In the genomic region with DNA sequence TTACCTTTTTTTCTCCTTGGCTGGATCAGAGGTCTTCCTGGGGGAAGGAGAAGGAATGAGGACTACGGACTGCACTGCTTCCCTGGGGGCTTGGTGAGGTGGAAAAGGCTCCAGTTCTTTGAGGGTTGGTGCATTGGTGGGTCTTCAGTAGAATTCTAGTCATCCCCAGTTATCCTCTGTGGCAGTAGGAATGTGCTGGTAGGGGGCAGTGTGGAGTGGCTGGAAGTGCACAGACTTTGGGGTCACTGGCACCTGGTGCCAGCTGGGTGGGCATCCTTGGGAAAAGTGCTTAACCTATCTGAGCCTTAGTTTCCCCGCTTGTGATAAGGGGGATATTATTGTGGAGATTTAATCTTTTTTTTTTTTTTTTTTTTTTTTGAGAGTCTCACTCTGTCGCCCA, we compare ENCODE assay signal across 30 cellular contexts. TPM values are rescaled to one million over a fixed set of nuclear protein-coding genes. Genes with fewer than 3 reads are reported as not detected.
DNase-seq lines count a peak whose midpoint lies in the region; ATAC-seq, FAIRE-seq and TF ChIP-seq lines count a peak whose summit lies in the region.
"Had no signal": no experiment of that assay in that cellular context is flagged by ENCODE, and none has a peak within 500 bp of the region (broad histone marks: within the 10 kb centered on the region; RNA-seq: fewer than 3 reads in every experiment).

No MANE protein-coding gene starts in this region.

- WGBS in K562 (ENCODE audit: insufficient coverage, low coverage, missing lambda C conversion rate): 87% methylated on average over 2 of the region's 3 CpGs

- no peak overlapping the region for H2AFZ ChIP-seq in K562 (ENCODE audit: low read depth, low read length)

- BruUV-seq in Caco-2 (replicated peaks; lab: Mats Ljungman, UMichigan) (no TSS peak), K562 (replicated peaks; lab: Mats Ljungman, UMichigan) (no TSS peak)

- H3K9me3 ChIP-seq in Caco-2 (no peaks in the 10 kb centered on the region), K562 (replicated peaks; ENCODE audit: control insufficient read depth, insufficient read depth, low read depth, low read length) (no peaks in the 10 kb centered on the region), ascending aorta (no peaks in the 10 kb centered on the region)
- H3K9me3 ChIP-seq: gastroesophageal sphincter, left lung, thoracic aorta had no signal

- no peak for ATAC-seq in K562
- ATAC-seq: esophagus mucosa; gastroesophageal sphincter; left lung; naive thymus-derived CD8-positive, alpha-beta T cell; Right ventricle myocardium inferior; stimulated activated naive CD8-positive, alpha-beta T cell treated with anti-CD3 and anti-CD28 coated beads, Interleukin-15, Interleukin-2, amounts not matched to agents 100 U/mL and 50 U/mL, for 24 hours had no signal

- no peaks in the 10 kb centered on the region for H3K36me3 ChIP-seq in Caco-2 (ENCODE audit: control insufficient read depth, insufficient read depth, low read length)
- no peaks in the 10 kb centered on the region for H3K36me3 ChIP-seq in K562 (ENCODE audit: control insufficient read depth, insufficient read depth, low read length)
- H3K36me3 ChIP-seq in ascending aorta: peaks cover 0 to 3% of the 10 kb centered on the region in 2 donors
- H3K36me3 ChIP-seq: thoracic aorta had no signal

- H3K4me2 ChIP-seq in K562 (ENCODE audit: insufficient read depth, low read length): no peak overlapping the region

- FAIRE-seq in K562 (lab: Jason Lieb, UNC): no peak

- 0 out of 2 replicates have a peak, but pooled peaks cover 2% of the 10 kb centered on the region for H4K20me1 ChIP-seq in K562 (replicated peaks; ENCODE audit: control insufficient read depth, insufficient read depth, low read length)

- no peaks in the 10 kb centered on the region for H3K9me3 Mint-ChIP-seq in Caco-2 (ENCODE audit: unreplicated experiment)
- H3K9me3 Mint-ChIP-seq: activated naive CD4-positive, alpha-beta T cell treated with anti-CD3 and anti-CD28 coated beads, Interleukin-2, amount 50 U/mL, for 24 hours; activated T-helper 1 cell treated with anti-CD3 and anti-CD28 coated beads, Interleukin-12 subunit alpha, Interleukin-12 subunit beta, Interleukin-2, Interleukin-4 antibody, amounts not matched to agents 30 ng/mL and 10 ng/mL and 1 ng/mL, durations not matched to agents 14 hours and 24 hours and 36 hours; central memory CD8-positive, alpha-beta T cell; mesothelial cell of epicardium; naive thymus-derived CD8-positive, alpha-beta T cell had no signal

- CTCF ChIA-PET in Caco-2 (lab: Charles Lee) (no interaction called here), K562 (lab: Yijun Ruan, JAX; ENCODE audit: low intra/inter-chr PET ratio) (interaction anchor here (0.6 kb wide), 1 partner anchor 271 kb away, joined by 3 read pairs; no protein-coding TSS in a partner anchor)

- TF ChIP-seq CTCF in Caco-2 (IDR thresholded peaks at IDR 0.05; ENCODE audit: insufficient read depth in 1 of 2, low read depth in 1 of 2, low read length in 1 of 2, severe bottlenecking in 1 of 2, unreplicated experiment in 1 of 2) (peak; percentile 39 to 43), HFF-Myc (IDR thresholded peaks at IDR 0.05; ENCODE audit: low read depth, low read length, missing control alignments) (peak; percentile 16), K562 (IDR thresholded peaks at IDR 0.05 in 2 of 3, conservative IDR thresholded peaks at IDR 0.05 in 1 of 3; ENCODE audit: insufficient read depth in 2 of 3, low read depth in 1 of 3, low read length in 3 of 3) (peak; percentile 2 to 37 (median 16); a peak in 2 of 6 replicates), fibroblast of villous mesenchyme (IDR thresholded peaks at IDR 0.05; ENCODE audit: insufficient read depth, low read depth, low read length) (peak; percentile 16), ascending aorta (IDR thresholded peaks at IDR 0.05) (no peak)

- peaks cover 4% of the 10 kb centered on the region for H3K9me1 ChIP-seq in K562 (ENCODE audit: control insufficient read depth, insufficient read depth, low read length)

- POLR2A ChIA-PET in Caco-2 (lab: Charles Lee): no interaction called here
- POLR2A ChIA-PET in K562 (lab: Yijun Ruan, JAX): no interaction called here

- H3K4me3 ChIP-seq in Caco-2 (ENCODE audit: low read depth, low read length): no peak overlapping the region
- H3K4me3 ChIP-seq in HFF-Myc (replicated peaks; ENCODE audit: low read depth, low read length): no peak overlapping the region
- H3K4me3 ChIP-seq in K562: no peak overlapping the region
- H3K4me3 ChIP-seq in fibroblast of villous mesenchyme (ENCODE audit: low read depth, low read length): no peak overlapping the region
- H3K4me3 ChIP-seq in ascending aorta: no peak overlapping the region
- H3K4me3 ChIP-seq: gastroesophageal sphincter, left lung, thoracic aorta had no signal

- no peak overlapping the region for H3K27ac Mint-ChIP-seq in Caco-2 (ENCODE audit: unreplicated experiment)
- H3K27ac Mint-ChIP-seq: activated naive CD4-positive, alpha-beta T cell treated with anti-CD3 and anti-CD28 coated beads, Interleukin-2, amount 50 U/mL, for 24 hours; activated T-helper 1 cell treated with anti-CD3 and anti-CD28 coated beads, Interleukin-12 subunit alpha, Interleukin-12 subunit beta, Interleukin-2, Interleukin-4 antibody, amounts not matched to agents 30 ng/mL and 10 ng/mL and 1 ng/mL, durations not matched to agents 14 hours and 24 hours and 36 hours; mesothelial cell of epicardium had no signal

- TF ChIP-seq POLR2A in K562 (conservative IDR thresholded peaks at IDR 0.05): no peak

- TF ChIP-seq EP300 in K562 (IDR thresholded peaks at IDR 0.05; ENCODE audit: low read length): no peak

- no peak for TF ChIP-seq RAD21 in K562 (CRISPR knock-in tag; conservative IDR thresholded peaks at IDR 0.05 in 1 of 2, IDR thresholded peaks at IDR 0.05 in 1 of 2)

- H3K4me3 Mint-ChIP-seq in Caco-2 (ENCODE audit: unreplicated experiment): no peak overlapping the region
- H3K4me3 Mint-ChIP-seq: activated naive CD4-positive, alpha-beta T cell treated with anti-CD3 and anti-CD28 coated beads, Interleukin-2, amount 50 U/mL, for 24 hours; activated T-helper 1 cell treated with anti-CD3 and anti-CD28 coated beads, Interleukin-12 subunit alpha, Interleukin-12 subunit beta, Interleukin-2, Interleukin-4 antibody, amounts not matched to agents 30 ng/mL and 10 ng/mL and 1 ng/mL, durations not matched to agents 14 hours and 24 hours and 36 hours; central memory CD8-positive, alpha-beta T cell; mesothelial cell of epicardium; naive thymus-derived CD8-positive, alpha-beta T cell had no signal

- H3K4me1 ChIP-seq in Caco-2: peaks cover 12% of the 10 kb centered on the region
- peaks cover 9 to 15% of the 10 kb centered on the region in 2 experiments; a peak in 4 of 5 replicates for H3K4me1 ChIP-seq in K562 (replicated peaks in 1 of 2; ENCODE audit: control insufficient read depth in 2 of 2, insufficient read depth in 2 of 2, low read length in 2 of 2)
- H3K4me1 ChIP-seq in ascending aorta: peaks cover 12 to 21% of the 10 kb centered on the region in 2 donors

- no peaks in the 10 kb centered on the region for H3K79me2 ChIP-seq in K562 (ENCODE audit: control insufficient read depth, insufficient read depth, low read length)

- H3K4me1 Mint-ChIP-seq in Caco-2 (ENCODE audit: low read depth, unreplicated experiment): peaks cover 16% of the 10 kb centered on the region

- in situ Hi-C loops in K562 (cut with MboI): no loop called here

- peaks cover 42% of the 10 kb centered on the region for H3K36me3 Mint-ChIP-seq in Caco-2 (ENCODE audit: insufficient read depth, unreplicated experiment)

- H3K27ac ChIP-seq in K562 (ENCODE audit: extremely low read depth, low read depth, low read length) (no peak overlapping the region), ascending aorta (no peak overlapping the region)
- H3K27ac ChIP-seq: C4-2B, gastroesophageal sphincter, left lung had no signal

- intact Hi-C loops in Caco-2 (cut with micrococcal nuclease; ENCODE audit: unreplicated experiment): no loop called here
- intact Hi-C loops in K562 (cut with micrococcal nuclease): no loop called here
- intact Hi-C loops in ascending aorta (cut with DNase I): no loop called here

- no peak overlapping the region for H3K9ac ChIP-seq in K562 (ENCODE audit: insufficient read depth in 1 of 2, low read depth in 2 of 2, low read length in 2 of 2)

- DNase-seq in Caco-2 (no peak), HFF-Myc (ENCODE audit: extremely low read depth, low read depth) (no peak), K562 (ENCODE audit: extremely low read depth in 1 of 4, low spot score in 3 of 4) (no peak), fibroblast of villous mesenchyme (ENCODE audit: low read depth) (no peak), NCI-H1436 treated with DMSO at 0.1 percent for 48 hours (lab: John Stamatoyannopoulos, UW) (no peak), activated gamma-delta T cell (lab: John Stamatoyannopoulos, UW) (no peak), ascending aorta (ENCODE audit: low spot score in 2 of 2) (no peak), NCI-H1417 treated with DMSO at 0.1 percent for 48 hours (lab: John Stamatoyannopoulos, UW) (no peak)
- DNase-seq: activated CD4-positive, alpha-beta T cell treated with anti-CD3 and anti-CD28 coated beads, Interleukin-2, amount 50 U/mL, for 1 hour; hypothalamus; Karpas-422; left lung; naive thymus-derived CD8-positive, alpha-beta T cell; NCI-H1092 treated with DMSO at 0.1 percent for 48 hours; NCI-H2029; NCI-H2227 treated with DMSO at 0.1 percent for 48 hours; NCI-H748 treated with DMSO at 0.1 percent for 48 hours; stimulated activated CD4-positive, alpha-beta T cell treated with anti-CD3 and anti-CD28 coated beads, Interleukin-4, amount 100 ng/mL, for 4 hours; stimulated activated naive CD8-positive, alpha-beta T cell treated with anti-CD3 and anti-CD28 coated beads, Interleukin-15, Interleukin-2, amounts not matched to agents 100 U/mL and 50 U/mL, for 24 hours had no signal

- H3K27me3 Mint-ChIP-seq in Caco-2 (ENCODE audit: insufficient read depth, unreplicated experiment): no peaks in the 10 kb centered on the region
- H3K27me3 Mint-ChIP-seq: activated naive CD4-positive, alpha-beta T cell treated with anti-CD3 and anti-CD28 coated beads, Interleukin-2, amount 50 U/mL, for 24 hours; central memory CD8-positive, alpha-beta T cell; naive thymus-derived CD8-positive, alpha-beta T cell had no signal

- no peaks in the 10 kb centered on the region for H3K27me3 ChIP-seq in Caco-2 (replicated peaks; ENCODE audit: control insufficient read depth, insufficient read depth, low read length)
- no peaks in the 10 kb centered on the region for H3K27me3 ChIP-seq in K562 (ENCODE audit: control insufficient read depth in 2 of 2, insufficient read depth in 2 of 2, low read length in 2 of 2)
- no peaks in the 10 kb centered on the region for H3K27me3 ChIP-seq in ascending aorta
- H3K27me3 ChIP-seq: gastroesophageal sphincter, left lung had no signal

RNA-seq across cellular contexts. Expression of a gene that starts 6.3 kb away (rescaled TPM):
- total RNA-seq in Caco-2 (2022) (10.8 and 17.1 TPM in 2 replicates), K562 (2014; rRNA removed) (not detected in 2 replicates), K562 (2014; rRNA removed; fragmentation: Illumina TruSeq; extraction: Trizol) (not detected in 2 replicates), K562 (2015; rRNA removed; fragmentation: Illumina TruSeq; extraction: Trizol) (not detected in 2 replicates), K562 (2021) (not detected in 2 replicates), fibroblast of villous mesenchyme (not detected in 2 replicates), ascending aorta (not detected)
- total RNA-seq in K562 (2011; cell fraction: chromatin; rRNA removed; ENCODE audit: low replicate concordance): not detected in 2 replicates
- not detected in 2 replicates for total RNA-seq in K562 (2011; cell fraction: nucleolus; rRNA removed)
- total RNA-seq in K562 (2011; cell fraction: nucleoplasm; rRNA removed): not detected in 2 replicates
- polyA plus RNA-seq in K562 (2011; rRNA removed) (not detected in 2 replicates), K562 (2014; fragmentation: Illumina TruSeq; extraction: Trizol) (not detected in 2 replicates), K562 (2014; fragmentation: Nextera tagmentation; extraction: Ambion mirVana) (under 1 TPM in 1 of 2 experiments, not detected in 1; 0.17 TPM), K562 (2014; rRNA removed) (not detected in 2 replicates)
- polyA plus RNA-seq in K562 (2011; cell fraction: cytosol; rRNA removed): not detected in 2 replicates
- polyA plus RNA-seq in K562 (2011; cell fraction: nucleus; rRNA removed): not detected in 2 replicates
- not detected in 2 replicates for polyA plus RNA-seq in K562 (2012)
- not detected in 2 replicates for polyA minus RNA-seq in K562 (2011; rRNA and poly(A)+ RNA removed)
- polyA minus RNA-seq in K562 (2011; cell fraction: cytosol; rRNA and poly(A)+ RNA removed): not detected in 2 replicates
- polyA minus RNA-seq in K562 (2011; cell fraction: nucleus; rRNA and poly(A)+ RNA removed): not detected in 2 replicates
- total RNA-seq: activated T-helper 1 cell treated with anti-CD3 and anti-CD28 coated beads, Interleukin-12 subunit alpha, Interleukin-12 subunit beta, Interleukin-2, Interleukin-4 antibody, amounts not matched to agents 30 ng/mL and 10 ng/mL and 1 ng/mL, durations not matched to agents 14 hours and 24 hours and 36 hours; esophagus mucosa; gastroesophageal sphincter; left lung; mesothelial cell of epicardium; naive thymus-derived CD8-positive, alpha-beta T cell; osteocyte; thoracic aorta had no signal
- polyA plus RNA-seq: AG04450; naive thymus-derived CD8-positive, alpha-beta T cell had no signal

RNA-seq across cellular contexts. Expression of a gene that starts 53.1 kb away (rescaled TPM):
- total RNA-seq in Caco-2 (2022) (131 and 137 TPM in 2 replicates), K562 (2014; rRNA removed) (26.6 and 34.8 TPM in 2 replicates), K562 (2014; rRNA removed; fragmentation: Illumina TruSeq; extraction: Trizol) (37.7 and 42.2 TPM in 2 replicates), K562 (2015; rRNA removed; fragmentation: Illumina TruSeq; extraction: Trizol) (35.6 and 36.1 TPM in 2 replicates), K562 (2021) (52.8 and 57.3 TPM in 2 replicates), fibroblast of villous mesenchyme (38.0 and 43.2 TPM in 2 replicates), ascending aorta (46.6 TPM)
- total RNA-seq in K562 (2011; cell fraction: chromatin; rRNA removed; ENCODE audit: low replicate concordance): 98.7 and 143 TPM in 2 replicates
- 42.4 and 42.8 TPM in 2 replicates for total RNA-seq in K562 (2011; cell fraction: nucleolus; rRNA removed)
- total RNA-seq in K562 (2011; cell fraction: nucleoplasm; rRNA removed): 98.0 and 135 TPM in 2 replicates
- polyA plus RNA-seq in K562 (2011; rRNA removed) (20.6 and 39.3 TPM in 2 replicates), K562 (2014; fragmentation: Illumina TruSeq; extraction: Trizol) (36.1 and 39.1 TPM in 2 replicates), K562 (2014; fragmentation: Nextera tagmentation; extraction: Ambion mirVana) (10 to 100 TPM; 10.8 to 10.9 TPM), K562 (2014; rRNA removed) (18.3 and 20.5 TPM in 2 replicates)
- polyA plus RNA-seq in K562 (2011; cell fraction: cytosol; rRNA removed): 14.3 and 28.7 TPM in 2 replicates
- polyA plus RNA-seq in K562 (2011; cell fraction: nucleus; rRNA removed): 53.9 and 59.1 TPM in 2 replicates
- polyA plus RNA-seq in K562 (2012): 24.3 and 34.3 TPM in 2 replicates
- polyA minus RNA-seq in K562 (2011; rRNA and poly(A)+ RNA removed): 52.7 and 64.3 TPM in 2 replicates
- polyA minus RNA-seq in K562 (2011; cell fraction: cytosol; rRNA and poly(A)+ RNA removed): 34.6 and 39.4 TPM in 2 replicates
- polyA minus RNA-seq in K562 (2011; cell fraction: nucleus; rRNA and poly(A)+ RNA removed): 31.5 and 52.3 TPM in 2 replicates

Comparison
In these comparisons a context has a peak if more than half of its experiments do, and no peak if none do; other contexts are left out.
1. CTCF ChIP-seq: peak in Caco-2 (2 of 2), HFF-Myc (single experiment), K562 (3 of 3) and fibroblast of villous mesenchyme (single experiment); none in ascending aorta (0 of 3).
2. RNA of a gene that starts 6.3 kb away (total RNA-seq): 10.8 to 17.1 TPM in Caco-2; not detected in K562, not detected in fibroblast of villous mesenchyme and not detected in ascending aorta (single experiment); every median in the first group is over 10 times any median in the second.